23 cellular contexts compared by ENCODE assay signal in genomic region chr18:48575301-48575657, GRCh38. TPM values are rescaled to one million over a fixed set of nuclear protein-coding genes. Genes with fewer than 3 reads are reported as not detected.
DNase-seq lines count a peak whose midpoint lies in the region; TF ChIP-seq lines count a peak whose summit lies in the region.
"Had no signal": no experiment of that assay in that cellular context is flagged by ENCODE, and none has a peak within 500 bp of the region (broad histone marks: within the 10 kb centered on the region; RNA-seq: fewer than 3 reads in every experiment).

No MANE protein-coding gene starts in this region.

- intact Hi-C loops in esophagus muscularis mucosa (cut with DNase I), result no loop called here

- peaks cover 4% of the 10 kb centered on the region for H3K9me3 Mint-ChIP-seq in osteocyte (ENCODE audit: unreplicated experiment)

- DNase-seq in BE2C (peak; percentile 56), SJCRH30 (no peak), osteocyte (ENCODE audit: extremely low spot score, unreplicated experiment) (no peak), esophagus muscularis mucosa (ENCODE audit: extremely low spot score) (no peak), SIG-M5 treated with dmso at 0.1 percent for 504 hours (lab: John Stamatoyannopoulos, UW; ENCODE audit: unreplicated experiment) (no peak), NCI-H226 (no peak), HUDEP-2 (lab: John Stamatoyannopoulos, UW; ENCODE audit: unreplicated experiment in 76 of 76) (no peak)
- DNase-seq: activated CD4-positive, alpha-beta T cell treated with anti-CD3 and anti-CD28 coated beads for 36 hours; activated gamma-delta T cell treated with Interleukin-2 at 50 U/mL for 16 hours; colonic mucosa; NCI-H1048; NCI-H2029; T-helper 2 cell had no signal

- H3K27me3 ChIP-seq in BE2C (no peaks in the 10 kb centered on the region), SJCRH30 (no peaks in the 10 kb centered on the region), layer of hippocampus (ENCODE audit: control insufficient read depth, insufficient read depth, low read length) (no peaks in the 10 kb centered on the region), esophagus muscularis mucosa (no peaks in the 10 kb centered on the region)
- H3K27me3 ChIP-seq: brain microvascular endothelial cell, colonic mucosa, neutrophil, suprapubic skin, vagina had no signal

- TF ChIP-seq EP300 in esophagus muscularis mucosa (IDR thresholded peaks at IDR 0.05), result no peak

- peak overlapping the region; percentile 58 for H3K27ac ChIP-seq in SJCRH30
- peak overlapping the region; percentile 97 for H3K27ac ChIP-seq in layer of hippocampus (ENCODE audit: low read depth, low read length)
- H3K27ac ChIP-seq in esophagus muscularis mucosa (replicated peaks in 1 of 4), result peak overlapping the region in 2 of 4 donors; percentile 5 to 7
- H3K27ac ChIP-seq: brain microvascular endothelial cell, C4-2B, colonic mucosa, neutrophil, SK-N-MC, suprapubic skin, vagina had no signal

- H3K27me3 Mint-ChIP-seq in osteocyte (ENCODE audit: unreplicated experiment), result no peaks in the 10 kb centered on the region

- peak overlapping the region; percentile 93 for H3K27ac Mint-ChIP-seq in osteocyte (ENCODE audit: unreplicated experiment)
- H3K27ac Mint-ChIP-seq: activated CD4-positive, alpha-beta T cell treated with anti-CD3 and anti-CD28 coated beads for 36 hours had no signal

- H3K36me3 Mint-ChIP-seq in osteocyte (ENCODE audit: unreplicated experiment), result peaks cover 21% of the 10 kb centered on the region

- no peak overlapping the region for H3K4me3 ChIP-seq in BE2C (ENCODE audit: low read depth, low read length)
- H3K4me3 ChIP-seq in SJCRH30, result no peak overlapping the region
- no peak overlapping the region for H3K4me3 ChIP-seq in esophagus muscularis mucosa
- H3K4me3 ChIP-seq: colonic mucosa, HAP-1, lung, SK-N-MC, smooth muscle cell, suprapubic skin, vagina had no signal

- no peak overlapping the region for H3K4me3 Mint-ChIP-seq in osteocyte (ENCODE audit: unreplicated experiment)
- H3K4me3 Mint-ChIP-seq: activated CD4-positive, alpha-beta T cell treated with anti-CD3 and anti-CD28 coated beads for 36 hours had no signal

- H3K9me3 ChIP-seq in BE2C (no peaks in the 10 kb centered on the region), SJCRH30 (replicated peaks) (no peaks in the 10 kb centered on the region), esophagus muscularis mucosa (no peaks in the 10 kb centered on the region)
- H3K9me3 ChIP-seq: colonic mucosa, HAP-1, neutrophil, suprapubic skin, vagina had no signal

- whole genome bisulfite sequencing in esophagus muscularis mucosa, result 45% methylated on average over 8 of the region's 8 CpGs

- H3K4me1 Mint-ChIP-seq in osteocyte (ENCODE audit: unreplicated experiment), result peaks cover 80% of the 10 kb centered on the region

- no peak for TF ChIP-seq POLR2A in esophagus muscularis mucosa (IDR thresholded peaks at IDR 0.05; ENCODE audit: low read depth)

- H3K36me3 ChIP-seq in BE2C (no peaks in the 10 kb centered on the region), SJCRH30 (no peaks in the 10 kb centered on the region), esophagus muscularis mucosa (peaks cover 0 to 9% (median 8%) of the 10 kb centered on the region in 4 donors)
- H3K36me3 ChIP-seq: brain microvascular endothelial cell, colonic mucosa, HAP-1, neutrophil, suprapubic skin, vagina had no signal

- TF ChIP-seq CTCF in BE2C (IDR thresholded peaks at IDR 0.05; ENCODE audit: low read depth, low read length), result no peak
- TF ChIP-seq CTCF in osteocyte (IDR thresholded peaks at IDR 0.05), result no peak
- no peak for TF ChIP-seq CTCF in esophagus muscularis mucosa (IDR thresholded peaks at IDR 0.05)

- H3K4me1 ChIP-seq in BE2C, result peaks cover 16% of the 10 kb centered on the region
- peaks cover 17% of the 10 kb centered on the region; the same call in 1 of the 2 replicates for H3K4me1 ChIP-seq in SJCRH30
- peaks cover 2 to 66% (median 42%) of the 10 kb centered on the region in 4 donors for H3K4me1 ChIP-seq in esophagus muscularis mucosa
- H3K4me1 ChIP-seq: colonic mucosa, HAP-1, vagina had no signal

RNA-seq across cellular contexts. Expression of gene CTIF, which starts 36.4 kb away (rescaled TPM):
- polyA plus RNA-seq in BE2C (2012; ENCODE audit: insufficient read depth, insufficient read length, low read depth), result 55.4 TPM
- total RNA-seq in SJCRH30 (2014; rRNA removed; shearing (Covaris generic)), result 13.6 and 14.6 TPM in 2 replicates
- total RNA-seq in osteocyte, result 169 and 172 TPM in 2 replicates
- 100 to 1,000 TPM in 2 of 4 donors, 10 to 100 TPM in 2; 63.1 to 137 (median 87.7) TPM for total RNA-seq in esophagus muscularis mucosa
